ENCODE assay signal across 28 cellular contexts in the genomic region with DNA sequence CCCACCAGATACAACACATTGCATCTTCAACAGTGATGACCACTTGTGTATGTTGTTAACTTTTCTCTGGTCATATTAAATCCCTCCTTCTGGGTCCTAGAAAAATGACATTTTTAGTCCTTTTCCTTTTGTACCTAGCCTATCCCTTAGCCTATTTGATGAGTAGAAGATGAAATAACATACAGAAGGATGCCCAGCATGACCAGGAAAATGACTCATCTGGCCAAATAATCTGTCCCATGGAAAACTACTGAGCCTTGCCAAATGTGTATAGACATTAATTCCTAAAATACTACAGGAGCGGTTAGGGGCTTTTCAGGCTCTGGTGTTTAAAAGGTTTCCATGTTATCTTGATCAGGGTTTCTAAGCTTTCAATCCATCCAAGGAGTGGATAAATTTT.
"Had no signal": no experiment of that assay in that cellular context is flagged by ENCODE, and none has a peak within 500 bp of the region (broad histone marks: within the 10 kb centered on the region; RNA-seq: fewer than 3 reads in every experiment).

No MANE protein-coding gene starts in this region.

- ATAC-seq: esophagus mucosa; foreskin keratinocyte; heart right ventricle; left ventricle myocardium superior; lower lobe of right lung; natural killer cell; pancreas; right lobe of liver; stimulated activated naive B cell treated with anti-CD40 and anti-IgM and Interleukin-4, amounts not matched to agents 10 μg/mL and 1 μg/mL and 100 μg/mL, for 72 hours had no signal

- H3K36me3 Mint-ChIP-seq: immature natural killer cell; memory B cell; stimulated activated naive B cell treated with anti-CD40 and anti-IgM and Interleukin-4, amounts not matched to agents 10 μg/mL and 1 μg/mL and 100 μg/mL, for 72 hours had no signal

- H3K27ac Mint-ChIP-seq: dendritic cell treated with granulocyte-macrophage colony-stimulating factor and Interleukin-4, amounts not matched to agents 40 ng/mL and 50 ng/mL, for 4 days; endodermal cell; immature natural killer cell; memory B cell; natural killer cell; progenitor cell of endocrine pancreas; stimulated activated naive B cell treated with anti-CD40 and anti-IgM and Interleukin-4, amounts not matched to agents 10 μg/mL and 1 μg/mL and 100 μg/mL, for 72 hours; stimulated activated naive CD8-positive, alpha-beta T cell treated with anti-CD3 and anti-CD28 coated beads, Interleukin-15, Interleukin-2, amounts not matched to agents 100 ng/mL and 50 ng/mL, for 24 hours had no signal

- H3K4me1 Mint-ChIP-seq: endodermal cell; immature natural killer cell; memory B cell; natural killer cell; stimulated activated naive B cell treated with anti-CD40 and anti-IgM and Interleukin-4, amounts not matched to agents 10 μg/mL and 1 μg/mL and 100 μg/mL, for 72 hours had no signal

- H3K4me1 ChIP-seq: colonic mucosa, foreskin keratinocyte, heart right ventricle, lower lobe of right lung, pancreas, right lobe of liver, tibial nerve, upper lobe of left lung, uterus had no signal

- H3K4me3 ChIP-seq: colonic mucosa, heart right ventricle, lower lobe of right lung, pancreas, right lobe of liver, thoracic aorta, tibial nerve, upper lobe of left lung, uterus had no signal

- H3K27me3 Mint-ChIP-seq: dendritic cell treated with granulocyte-macrophage colony-stimulating factor and Interleukin-4, amounts not matched to agents 40 ng/mL and 50 ng/mL, for 4 days; memory B cell; progenitor cell of endocrine pancreas; stimulated activated naive B cell treated with anti-CD40 and anti-IgM and Interleukin-4, amounts not matched to agents 10 μg/mL and 1 μg/mL and 100 μg/mL, for 72 hours; stimulated activated naive CD8-positive, alpha-beta T cell treated with anti-CD3 and anti-CD28 coated beads, Interleukin-15, Interleukin-2, amounts not matched to agents 100 ng/mL and 50 ng/mL, for 24 hours had no signal

- H3K9me3 ChIP-seq: colonic mucosa, lower lobe of right lung, pancreas, right lobe of liver, thoracic aorta, upper lobe of left lung, uterus had no signal

- H3K4me3 Mint-ChIP-seq: dendritic cell treated with granulocyte-macrophage colony-stimulating factor and Interleukin-4, amounts not matched to agents 40 ng/mL and 50 ng/mL, for 4 days; endodermal cell; immature natural killer cell; memory B cell; natural killer cell; stimulated activated naive B cell treated with anti-CD40 and anti-IgM and Interleukin-4, amounts not matched to agents 10 μg/mL and 1 μg/mL and 100 μg/mL, for 72 hours; stimulated activated naive CD8-positive, alpha-beta T cell treated with anti-CD3 and anti-CD28 coated beads, Interleukin-15, Interleukin-2, amounts not matched to agents 100 ng/mL and 50 ng/mL, for 24 hours had no signal

- H3K27ac ChIP-seq: colonic mucosa, epithelial cell of prostate, foreskin keratinocyte, heart right ventricle, lower lobe of right lung, pancreas, right lobe of liver, thoracic aorta, tibial nerve, upper lobe of left lung, uterus had no signal

- H3K36me3 ChIP-seq: colonic mucosa, heart right ventricle, lower lobe of right lung, pancreas, right lobe of liver, thoracic aorta, tibial nerve, upper lobe of left lung, uterus had no signal

- H3K27me3 ChIP-seq: colonic mucosa, foreskin keratinocyte, heart right ventricle, pancreas, right lobe of liver, tibial nerve, upper lobe of left lung, uterus had no signal

- DNase-seq: colonic mucosa; effector CD8-positive, alpha-beta T cell; endodermal cell; foreskin keratinocyte; glutamatergic neuron; heart right ventricle; hypothalamus; immature natural killer cell; left ventricle myocardium superior; lower lobe of right lung; natural killer cell; occipital lobe; pancreas; right lobe of liver; small intestine; stimulated activated CD4-positive, alpha-beta T cell treated with anti-CD3 and anti-CD28 coated beads, Interleukin-15, amount 100 ng/mL, for 24 hours; stimulated activated CD4-positive, alpha-beta T cell treated with anti-CD3 and anti-CD28 coated beads, Interleukin-2, amount 100 ng/mL, for 48 hours; stimulated activated naive B cell treated with anti-CD40 and anti-IgM and Interleukin-4, amounts not matched to agents 10 μg/mL and 1 μg/mL and 100 μg/mL, for 72 hours; upper lobe of left lung; uterus had no signal
